Comparison of ENCODE assay signal across 10 cellular contexts in genomic region chr9:13756943-13757342, GRCh38.
"Had no signal": no experiment of that assay in that cellular context is flagged by ENCODE, and none has a peak within 500 bp of the region (broad histone marks: within the 10 kb centered on the region; RNA-seq: fewer than 3 reads in every experiment).

No MANE protein-coding gene starts in this region.

- H3K9me3 ChIP-seq: HAP-1 had no signal

- ATAC-seq: HCT116 had no signal

- FAIRE-seq: H1, H54 had no signal

- H3K9me3 Mint-ChIP-seq: H9, HFFc6 had no signal

- H3K4me1 ChIP-seq: HAP-1 had no signal

- H2AFZ ChIP-seq: GM23248 had no signal

- H3K27ac Mint-ChIP-seq: HFFc6 had no signal

- H3K9ac ChIP-seq: GM23248 had no signal

- H3K36me3 ChIP-seq: HAP-1 had no signal

- H3K27ac ChIP-seq: GM23248 had no signal

- DNase-seq: GM23248, GOT3, H7, H9, HCEC 1CT, HFFc6 had no signal

- H3K4me3 ChIP-seq: GM23248, HAP-1 had no signal

- H3K4me3 Mint-ChIP-seq: H9, HFFc6 had no signal
